Comparison of ENCODE assay signal across 20 cellular contexts in the genomic region with DNA sequence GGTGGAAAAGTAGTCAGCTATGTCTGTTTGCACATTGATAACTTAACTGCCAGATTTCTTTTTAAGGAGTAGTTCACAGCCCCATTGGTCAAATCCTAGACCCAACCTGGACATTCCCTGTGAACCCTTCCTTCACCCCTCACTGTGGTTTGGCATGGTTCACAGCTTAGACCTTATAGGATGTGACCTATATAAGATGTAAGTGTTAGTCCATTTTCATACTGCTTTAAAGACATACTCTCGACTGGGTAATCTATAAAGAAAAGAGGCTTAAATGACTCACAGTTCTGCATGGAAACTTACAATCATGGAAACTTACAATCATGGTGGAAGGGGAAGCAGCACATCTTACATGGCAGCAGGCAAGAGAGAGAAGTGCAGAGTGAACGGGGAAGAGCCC.
A peak's percentile ranks its signal among the peaks of the same experiment; 100 is the strongest.
DNase-seq lines count a peak whose midpoint lies in the region; ATAC-seq and TF ChIP-seq lines count a peak whose summit lies in the region.
"Had no signal": no experiment of that assay in that cellular context is flagged by ENCODE, and none has a peak within 500 bp of the region (broad histone marks: within the 10 kb centered on the region; RNA-seq: fewer than 3 reads in every experiment).

No MANE protein-coding gene starts in this region.

- no peak for TF ChIP-seq EP300 in SK-N-SH (IDR thresholded peaks at IDR 0.05; ENCODE audit: borderline replicate concordance in 1 of 2, low read depth in 1 of 2, low read length in 1 of 2)

- CTCF ChIA-PET in SK-N-SH (lab: Yijun Ruan, JAX): no interaction called here
- CTCF ChIA-PET in activated naive CD4-positive, alpha-beta T cell treated with anti-CD3 and anti-CD28 coated beads for 36 hours (lab: Charles Lee): no interaction called here

- intact Hi-C loops in activated naive CD4-positive, alpha-beta T cell treated with anti-CD3 and anti-CD28 coated beads for 36 hours (cut with micrococcal nuclease): no loop called here

- POLR2A ChIA-PET in SK-N-SH (lab: Yijun Ruan, JAX): no interaction called here

- no peak for TF ChIP-seq RAD21 in SK-N-SH (IDR thresholded peaks at IDR 0.05; ENCODE audit: low read length)

- no peaks in the 10 kb centered on the region for H4K20me1 ChIP-seq in SK-N-SH (ENCODE audit: insufficient read depth)
- H4K20me1 ChIP-seq: BLaER1 had no signal

- no peaks in the 10 kb centered on the region for H3K27me3 ChIP-seq in SK-N-SH (ENCODE audit: insufficient read depth)
- H3K27me3 ChIP-seq: BLaER1 had no signal

- no peak overlapping the region for H3K4me3 Mint-ChIP-seq in activated naive CD4-positive, alpha-beta T cell treated with anti-CD3 and anti-CD28 coated beads for 36 hours
- H3K4me3 Mint-ChIP-seq in stimulated activated memory B cell treated with anti-CD40 and anti-IgM and Interleukin-4, amounts not matched to agents 10 μg/mL and 1 μg/mL and 100 μg/mL, for 72 hours: no peak overlapping the region
- H3K4me3 Mint-ChIP-seq: B cell; CD4-positive, CD25-positive, alpha-beta regulatory T cell; CD8-positive, alpha-beta T cell had no signal

- H3K9me3 Mint-ChIP-seq in activated naive CD4-positive, alpha-beta T cell treated with anti-CD3 and anti-CD28 coated beads, Interleukin-2, amount 50 U/mL, for 72 hours: peaks cover 8 to 14% of the 10 kb centered on the region in 2 donors
- H3K9me3 Mint-ChIP-seq in activated naive CD4-positive, alpha-beta T cell treated with anti-CD3 and anti-CD28 coated beads for 36 hours: peaks cover 4% of the 10 kb centered on the region
- peaks cover 13% of the 10 kb centered on the region for H3K9me3 Mint-ChIP-seq in stimulated activated memory B cell treated with anti-CD40 and anti-IgM and Interleukin-4, amounts not matched to agents 10 μg/mL and 1 μg/mL and 100 μg/mL, for 72 hours

- no peaks in the 10 kb centered on the region for H3K36me3 ChIP-seq in SK-N-SH (replicated peaks in 1 of 2; ENCODE audit: control insufficient read depth in 1 of 2, insufficient read depth in 2 of 2, low read length in 1 of 2)
- H3K36me3 ChIP-seq: BLaER1 had no signal

- H3K36me3 Mint-ChIP-seq in activated naive CD4-positive, alpha-beta T cell treated with anti-CD3 and anti-CD28 coated beads, Interleukin-2, amount 50 U/mL, for 72 hours: peaks cover 0 to 7% of the 10 kb centered on the region in 2 donors
- no peaks in the 10 kb centered on the region for H3K36me3 Mint-ChIP-seq in activated naive CD4-positive, alpha-beta T cell treated with anti-CD3 and anti-CD28 coated beads for 36 hours (ENCODE audit: low read depth)
- no peaks in the 10 kb centered on the region for H3K36me3 Mint-ChIP-seq in stimulated activated memory B cell treated with anti-CD40 and anti-IgM and Interleukin-4, amounts not matched to agents 10 μg/mL and 1 μg/mL and 100 μg/mL, for 72 hours
- H3K36me3 Mint-ChIP-seq: CD4-positive, CD25-positive, alpha-beta regulatory T cell; CD8-positive, alpha-beta T cell had no signal

- no peaks in the 10 kb centered on the region for H3K27me3 Mint-ChIP-seq in activated naive CD4-positive, alpha-beta T cell treated with anti-CD3 and anti-CD28 coated beads for 36 hours (ENCODE audit: low read depth)
- H3K27me3 Mint-ChIP-seq in stimulated activated memory B cell treated with anti-CD40 and anti-IgM and Interleukin-4, amounts not matched to agents 10 μg/mL and 1 μg/mL and 100 μg/mL, for 72 hours: peaks cover 10% of the 10 kb centered on the region
- H3K27me3 Mint-ChIP-seq: B cell; CD4-positive, CD25-positive, alpha-beta regulatory T cell had no signal

- H3K4me2 ChIP-seq in SK-N-SH: no peak overlapping the region
- H3K4me2 ChIP-seq: BLaER1 had no signal

- H3K27ac Mint-ChIP-seq in activated naive CD4-positive, alpha-beta T cell treated with anti-CD3 and anti-CD28 coated beads, Interleukin-2, amount 50 U/mL, for 72 hours: no peak overlapping the region
- no peak overlapping the region for H3K27ac Mint-ChIP-seq in activated naive CD4-positive, alpha-beta T cell treated with anti-CD3 and anti-CD28 coated beads for 36 hours
- H3K27ac Mint-ChIP-seq in stimulated activated memory B cell treated with anti-CD40 and anti-IgM and Interleukin-4, amounts not matched to agents 10 μg/mL and 1 μg/mL and 100 μg/mL, for 72 hours: no peak overlapping the region
- H3K27ac Mint-ChIP-seq: B cell; CD8-positive, alpha-beta T cell had no signal

- TF ChIP-seq CTCF in SK-N-SH (IDR thresholded peaks at IDR 0.05): no peak

- no peaks in the 10 kb centered on the region for H3K9me2 ChIP-seq in SK-N-SH

- H3K27ac ChIP-seq in SK-N-SH (ENCODE audit: low read depth in 2 of 2, low read length in 1 of 2): no peak overlapping the region
- H3K27ac ChIP-seq: 22Rv1, BLaER1, C4-2B, GM23248 had no signal

- WGBS in SK-N-SH (ENCODE audit: low lambda C conversion rate): 48% methylated on average over 2 of the region's 2 CpGs

- no peaks in the 10 kb centered on the region for H3K9me3 ChIP-seq in SK-N-SH
- H3K9me3 ChIP-seq: BLaER1, Caco-2 had no signal

- DNase-seq in SK-N-SH: no peak
- DNase-seq in activated naive CD4-positive, alpha-beta T cell treated with anti-CD3 and anti-CD28 coated beads, Interleukin-2, amount 50 U/mL, for 72 hours (ENCODE audit: low spot score in 2 of 2): no peak
- no peak for DNase-seq in activated naive CD4-positive, alpha-beta T cell treated with anti-CD3 and anti-CD28 coated beads for 36 hours
- DNase-seq in nucleus accumbens (lab: John Stamatoyannopoulos, UW): no peak
- DNase-seq: Caco-2; CD4-positive, CD25-positive, alpha-beta regulatory T cell; CD8-positive, alpha-beta T cell; DMS79; EL; GDM1; GM23248; H7; HCEC 1CT had no signal

- H2AFZ ChIP-seq in SK-N-SH (ENCODE audit: low read depth): no peak overlapping the region
- H2AFZ ChIP-seq: GM23248 had no signal

- ATAC-seq in SK-N-SH treated with all-trans-retinoic acid at 6 μM for 48 hours: no peak
- peak; percentile 45 to 63 for ATAC-seq in activated naive CD4-positive, alpha-beta T cell treated with anti-CD3 and anti-CD28 coated beads, Interleukin-2, amount 50 U/mL, for 72 hours
- peak; percentile 31 for ATAC-seq in stimulated activated memory B cell treated with anti-CD40 and anti-IgM and Interleukin-4, amounts not matched to agents 10 μg/mL and 1 μg/mL and 100 μg/mL, for 72 hours
- ATAC-seq: CD8-positive, alpha-beta T cell; GM12878 had no signal

- no peak overlapping the region for H3K4me3 ChIP-seq in SK-N-SH (ENCODE audit: low read depth in 2 of 2, low read length in 1 of 2)
- H3K4me3 ChIP-seq: BLaER1, GM12878, GM23248 had no signal

- no peaks in the 10 kb centered on the region for H3K79me2 ChIP-seq in SK-N-SH (ENCODE audit: insufficient read depth)

- no peaks in the 10 kb centered on the region for H3K4me1 Mint-ChIP-seq in activated naive CD4-positive, alpha-beta T cell treated with anti-CD3 and anti-CD28 coated beads for 36 hours (ENCODE audit: low read depth)
- no peaks in the 10 kb centered on the region for H3K4me1 Mint-ChIP-seq in stimulated activated memory B cell treated with anti-CD40 and anti-IgM and Interleukin-4, amounts not matched to agents 10 μg/mL and 1 μg/mL and 100 μg/mL, for 72 hours
- H3K4me1 Mint-ChIP-seq: B cell; CD4-positive, CD25-positive, alpha-beta regulatory T cell had no signal

- H3K9ac ChIP-seq in SK-N-SH: no peak overlapping the region
- H3K9ac ChIP-seq: BLaER1, GM23248 had no signal

- H3F3A ChIP-seq in SK-N-SH (replicated peaks; ENCODE audit: insufficient read depth): no peaks in the 10 kb centered on the region

- H3K4me1 ChIP-seq in SK-N-SH (ENCODE audit: control insufficient read depth in 1 of 2, insufficient read depth in 2 of 2, low read depth in 1 of 2, low read length in 1 of 2): peaks cover 0 to 6% of the 10 kb centered on the region in 2 experiments; a peak in 2 of 4 replicates
- H3K4me1 ChIP-seq: Caco-2 had no signal

TF ChIP-seq in SK-N-SH treated with all-trans-retinoic acid at 6 μM for 48 hours, 23 proteins besides CTCF, POLR2A, EP300 and RAD21 (continues in another document):
- TF ChIP-seq, protein P1, sequence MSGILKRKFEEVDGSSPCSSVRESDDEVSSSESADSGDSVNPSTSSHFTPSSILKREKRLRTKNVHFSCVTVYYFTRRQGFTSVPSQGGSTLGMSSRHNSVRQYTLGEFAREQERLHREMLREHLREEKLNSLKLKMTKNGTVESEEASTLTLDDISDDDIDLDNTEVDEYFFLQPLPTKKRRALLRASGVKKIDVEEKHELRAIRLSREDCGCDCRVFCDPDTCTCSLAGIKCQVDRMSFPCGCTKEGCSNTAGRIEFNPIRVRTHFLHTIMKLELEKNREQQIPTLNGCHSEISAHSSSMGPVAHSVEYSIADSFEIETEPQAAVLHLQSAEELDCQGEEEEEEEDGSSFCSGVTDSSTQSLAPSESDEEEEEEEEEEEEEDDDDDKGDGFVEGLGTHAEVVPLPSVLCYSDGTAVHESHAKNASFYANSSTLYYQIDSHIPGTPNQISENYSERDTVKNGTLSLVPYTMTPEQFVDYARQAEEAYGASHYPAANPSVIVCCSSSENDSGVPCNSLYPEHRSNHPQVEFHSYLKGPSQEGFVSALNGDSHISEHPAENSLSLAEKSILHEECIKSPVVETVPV (CRISPR knock-in tag; IDR thresholded peaks at IDR 0.05): no peak

TF ChIP-seq in SK-N-SH, 30 proteins besides CTCF, POLR2A, EP300 and RAD21:
- no peak for TF ChIP-seq RFX5 (IDR thresholded peaks at IDR 0.05; ENCODE audit: low read length)
- no peak for TF ChIP-seq YY1 (IDR thresholded peaks at IDR 0.05; ENCODE audit: low read depth)
- no peak for TF ChIP-seq NRF1 (IDR thresholded peaks at IDR 0.05; ENCODE audit: low read depth, low read length)
- TF ChIP-seq POLR2AphosphoS5 (IDR thresholded peaks at IDR 0.05; ENCODE audit: low read depth, low read length): no peak
- TF ChIP-seq CHD2 (IDR thresholded peaks at IDR 0.05; ENCODE audit: low read length, partially characterized antibody): no peak
- TF ChIP-seq JUND (IDR thresholded peaks at IDR 0.05): no peak
- no peak for TF ChIP-seq ELF1 (IDR thresholded peaks at IDR 0.05)
- TF ChIP-seq RXRA (IDR thresholded peaks at IDR 0.05; ENCODE audit: borderline replicate concordance, low read depth): no peak
- TF ChIP-seq GATA2 (CRISPR knock-in tag; IDR thresholded peaks at IDR 0.05): no peak
- TF ChIP-seq, protein P2, sequence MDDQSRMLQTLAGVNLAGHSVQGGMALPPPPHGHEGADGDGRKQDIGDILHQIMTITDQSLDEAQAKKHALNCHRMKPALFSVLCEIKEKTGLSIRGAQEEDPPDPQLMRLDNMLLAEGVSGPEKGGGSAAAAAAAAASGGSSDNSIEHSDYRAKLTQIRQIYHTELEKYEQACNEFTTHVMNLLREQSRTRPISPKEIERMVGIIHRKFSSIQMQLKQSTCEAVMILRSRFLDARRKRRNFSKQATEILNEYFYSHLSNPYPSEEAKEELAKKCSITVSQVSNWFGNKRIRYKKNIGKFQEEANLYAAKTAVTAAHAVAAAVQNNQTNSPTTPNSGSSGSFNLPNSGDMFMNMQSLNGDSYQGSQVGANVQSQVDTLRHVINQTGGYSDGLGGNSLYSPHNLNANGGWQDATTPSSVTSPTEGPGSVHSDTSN (IDR thresholded peaks at IDR 0.05): no peak
- no peak for TF ChIP-seq FOXM1 (IDR thresholded peaks at IDR 0.05; ENCODE audit: low read depth)
- TF ChIP-seq SMC3 (IDR thresholded peaks at IDR 0.05; ENCODE audit: low read depth, low read length): no peak
- TF ChIP-seq FOXJ3 (CRISPR knock-in tag; IDR thresholded peaks at IDR 0.05): no peak
